ENCODE assay signal across 9 cellular contexts in the genomic region with DNA sequence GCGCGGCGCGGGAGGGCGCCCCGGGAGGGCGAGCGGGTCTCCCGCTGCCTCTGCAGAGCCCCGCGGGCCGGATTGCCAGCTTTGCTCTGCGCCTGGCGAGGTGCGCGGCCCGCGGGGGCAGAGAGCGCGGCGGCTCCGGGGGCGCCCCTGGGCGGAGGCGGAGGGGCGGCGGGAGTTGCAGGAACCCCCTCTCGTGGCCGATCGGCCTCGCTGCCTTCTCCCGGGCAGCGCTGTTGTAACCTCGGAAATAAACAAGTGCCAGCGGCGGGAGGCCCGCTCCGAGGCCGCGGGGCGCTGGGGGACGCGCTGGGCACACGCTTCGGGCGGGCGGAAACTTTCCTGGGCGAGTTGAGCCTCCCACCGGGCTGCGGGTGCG. TPM values are rescaled to one million over a fixed set of nuclear protein-coding genes. Genes with fewer than 3 reads are reported as not detected.
DNase-seq lines count a peak whose midpoint lies in the region; ATAC-seq, FAIRE-seq and TF ChIP-seq lines count a peak whose summit lies in the region.
"Had no signal": no experiment of that assay in that cellular context is flagged by ENCODE, and none has a peak within 500 bp of the region (broad histone marks: within the 10 kb centered on the region; RNA-seq: fewer than 3 reads in every experiment).

No MANE protein-coding gene starts in this region.

- H2BK120ac ChIP-seq in IMR-90 (ENCODE audit: low read depth, low read length) = no peak overlapping the region

- TF ChIP-seq RAD21 in IMR-90 (IDR thresholded peaks at IDR 0.05; ENCODE audit: low read length) = peak; percentile 29

- intact Hi-C loops in IMR-90 (cut with micrococcal nuclease) = loop anchor here (10.0 kb wide), 1 partner anchor 1198 kb away; no protein-coding TSS in a partner anchor
- intact Hi-C loops in endothelial cell of umbilical vein (cut with micrococcal nuclease) = no loop called here
- intact Hi-C loops in mucosa of descending colon (cut with DNase I, micrococcal nuclease) = no loop called here
- intact Hi-C loops in Caco-2 (cut with micrococcal nuclease; ENCODE audit: unreplicated experiment) = no loop called here

- POLR2A ChIA-PET in IMR-90 (lab: Charles Lee; ENCODE audit: unreplicated experiment) = no interaction called here
- POLR2A ChIA-PET in endothelial cell of umbilical vein (lab: Charles Lee) = no interaction called here
- POLR2A ChIA-PET in Caco-2 (lab: Charles Lee) = no interaction called here

- H3K4me3 ChIP-seq in AG09309 (ENCODE audit: control insufficient read depth, low read depth, low read length) (peak overlapping the region; percentile 54), IMR-90 (ENCODE audit: insufficient read depth, low read depth, low read length) (peak overlapping the region; percentile 55), endothelial cell of umbilical vein (replicated peaks in 1 of 3; ENCODE audit: insufficient read depth in 1 of 3, low read depth in 1 of 3, low read length in 3 of 3) (no peak overlapping the region), mucosa of descending colon (no peak overlapping the region), Caco-2 (ENCODE audit: low read depth, low read length) (no peak overlapping the region)

- no peak overlapping the region for H2AK5ac ChIP-seq in IMR-90 (ENCODE audit: low read depth, low read length)

- peak; percentile 38 for TF ChIP-seq CTCF in AG09309 (IDR thresholded peaks at IDR 0.05; ENCODE audit: control insufficient read depth, insufficient read depth, low read depth, low read length, missing control alignments)
- TF ChIP-seq CTCF in IMR-90 (conservative IDR thresholded peaks at IDR 0.05; ENCODE audit: low read depth, low read length) = peak; percentile 32
- peak in 1 of 2 donors; percentile 1 for TF ChIP-seq CTCF in endothelial cell of umbilical vein (IDR thresholded peaks at IDR 0.05; ENCODE audit: extremely low read depth in 1 of 2, insufficient read depth in 1 of 2, low read depth in 1 of 2, low read length in 2 of 2)
- no peak for TF ChIP-seq CTCF in mucosa of descending colon (IDR thresholded peaks at IDR 0.05)
- no peak for TF ChIP-seq CTCF in Caco-2 (IDR thresholded peaks at IDR 0.05; ENCODE audit: insufficient read depth in 1 of 2, low read depth in 1 of 2, low read length in 1 of 2, severe bottlenecking in 1 of 2, unreplicated experiment in 1 of 2)

- no peak overlapping the region for H3K4me3 Mint-ChIP-seq in Caco-2 (ENCODE audit: unreplicated experiment)
- H3K4me3 Mint-ChIP-seq: activated T-cell treated with anti-CD3 and anti-CD28 coated beads, Interleukin-2, amount 50 U/mL, for 72 hours had no signal

- H3K4me1 ChIP-seq in IMR-90 (ENCODE audit: control insufficient read depth, insufficient read depth, low read length) (peaks cover 6% of the 10 kb centered on the region; the same call in 1 of the 2 replicates), endothelial cell of umbilical vein (ENCODE audit: control insufficient read depth, extremely low read depth, insufficient read depth, low read length) (no peaks in the 10 kb centered on the region), mucosa of descending colon (ENCODE audit: low read depth) (peaks cover 7% of the 10 kb centered on the region), Caco-2 (no peaks in the 10 kb centered on the region; the same call in 1 of the 2 replicates)

- CTCF ChIA-PET in IMR-90 (lab: Yijun Ruan, JAX) (interaction anchor here (0.6 to 1.5 kb wide), 5 partner anchors 9 to 1260 kb away, joined by 3 to 6 read pairs (median 4); no protein-coding TSS in a partner anchor), endothelial cell of umbilical vein (lab: Charles Lee) (interaction anchor here (1.6 kb wide), 1 partner anchor 67 kb away, joined by 5 read pairs; no protein-coding TSS in a partner anchor), Caco-2 (lab: Charles Lee) (no interaction called here)

- no peak overlapping the region for H4K91ac ChIP-seq in IMR-90 (ENCODE audit: insufficient read depth, low read depth, low read length)

- no peak overlapping the region for H3K56ac ChIP-seq in IMR-90 (ENCODE audit: extremely low read depth, insufficient read depth, low read length)

- H2BK15ac ChIP-seq in IMR-90 (ENCODE audit: low read depth, low read length) = no peak overlapping the region

- H3K36me3 ChIP-seq in IMR-90 (ENCODE audit: control insufficient read depth, insufficient read depth, low read length) (no peaks in the 10 kb centered on the region; the same call in 1 of the 2 replicates), endothelial cell of umbilical vein (ENCODE audit: control insufficient read depth in 2 of 2, extremely low read depth in 1 of 2, insufficient read depth in 2 of 2, low read length in 2 of 2) (no peaks in the 10 kb centered on the region), mucosa of descending colon (ENCODE audit: low read depth) (no peaks in the 10 kb centered on the region), Caco-2 (ENCODE audit: control insufficient read depth, insufficient read depth, low read length) (no peaks in the 10 kb centered on the region)

- 1% methylated on average over 21 of the region's 51 CpGs; no CpG with 5 or more reads in 1 of the 2 experiments for WGBS in IMR-90 (ENCODE audit: extremely low coverage in 2 of 2, insufficient read length in 1 of 2), 2 experiments

- H4K8ac ChIP-seq in IMR-90 (ENCODE audit: low read depth in 2 of 2, low read length in 2 of 2) = no peak overlapping the region; a peak in 1 of 4 replicates

- ATAC-seq in IMR-90 (ENCODE audit: low read depth) (peak; percentile 63), mucosa of descending colon (peak; percentile 15), GM19328 (IDR thresholded peaks at IDR 0.05; ENCODE audit: unreplicated experiment) (no peak), GM21528 (IDR thresholded peaks at IDR 0.05; ENCODE audit: low FRiP score, unreplicated experiment) (no peak)

- no peaks in the 10 kb centered on the region for H4K20me1 ChIP-seq in IMR-90 (ENCODE audit: insufficient read depth, low read length)
- H4K20me1 ChIP-seq in endothelial cell of umbilical vein (replicated peaks; ENCODE audit: control insufficient read depth, extremely low read depth, insufficient read depth, low read length) = no peaks in the 10 kb centered on the region

- no peak overlapping the region for H4K5ac ChIP-seq in IMR-90 (ENCODE audit: low read depth, low read length)

- peaks cover 5% of the 10 kb centered on the region for H3K36me3 Mint-ChIP-seq in Caco-2 (ENCODE audit: insufficient read depth, unreplicated experiment)

- no peak overlapping the region for H3K4ac ChIP-seq in IMR-90 (ENCODE audit: low read depth, low read length)

- no peak for FAIRE-seq in endothelial cell of umbilical vein (lab: Jason Lieb, UNC)

- H2AFZ ChIP-seq in IMR-90 (replicated peaks; ENCODE audit: low read length, poor library complexity) (peak overlapping the region; percentile 87), endothelial cell of umbilical vein (ENCODE audit: low read depth, low read length) (no peak overlapping the region)

- peaks cover 0 to 6% of the 10 kb centered on the region in 2 experiments; a peak in 1 of 4 replicates for H3K79me1 ChIP-seq in IMR-90 (ENCODE audit: low read depth in 1 of 2, low read length in 2 of 2)

- no peak overlapping the region for H2AK9ac ChIP-seq in IMR-90 (replicated peaks; ENCODE audit: low read depth, low read length, poor library complexity)

- H3K9ac ChIP-seq in IMR-90 (ENCODE audit: low read depth, low read length) (peak overlapping the region; percentile 5; the same call in 1 of the 2 replicates), endothelial cell of umbilical vein (replicated peaks; ENCODE audit: extremely low read depth, insufficient read depth, low read length) (no peak overlapping the region)

- H3K27ac Mint-ChIP-seq in Caco-2 (ENCODE audit: unreplicated experiment) = no peak overlapping the region
- H3K27ac Mint-ChIP-seq: activated T-cell treated with anti-CD3 and anti-CD28 coated beads, Interleukin-2, amount 50 U/mL, for 72 hours had no signal

- H3K23ac ChIP-seq in IMR-90 (ENCODE audit: low read depth, low read length) = no peak overlapping the region

- H3K4me1 Mint-ChIP-seq in Caco-2 (ENCODE audit: low read depth, unreplicated experiment) = no peaks in the 10 kb centered on the region

- peaks cover 10% of the 10 kb centered on the region for H3K27me3 Mint-ChIP-seq in Caco-2 (ENCODE audit: insufficient read depth, unreplicated experiment)

- no peaks in the 10 kb centered on the region for H3K9me3 ChIP-seq in IMR-90 (ENCODE audit: control insufficient read depth, insufficient read depth, low read length)
- H3K9me3 ChIP-seq in endothelial cell of umbilical vein (replicated peaks; ENCODE audit: control insufficient read depth, insufficient read depth, low read length) = no peaks in the 10 kb centered on the region
- no peaks in the 10 kb centered on the region for H3K9me3 ChIP-seq in mucosa of descending colon
- H3K9me3 ChIP-seq in Caco-2 = peaks cover 10% of the 10 kb centered on the region; the same call in 1 of the 2 replicates

- H3K79me2 ChIP-seq in endothelial cell of umbilical vein (ENCODE audit: control insufficient read depth, insufficient read depth, low read length) = no peaks in the 10 kb centered on the region

- peaks cover 17% of the 10 kb centered on the region for H3K9me3 Mint-ChIP-seq in Caco-2 (ENCODE audit: unreplicated experiment)
- H3K9me3 Mint-ChIP-seq: activated T-cell treated with anti-CD3 and anti-CD28 coated beads, Interleukin-2, amount 50 U/mL, for 72 hours had no signal

- no peak overlapping the region for H2BK20ac ChIP-seq in IMR-90 (ENCODE audit: low read depth, low read length)

- BruUV-seq in IMR-90 (replicated peaks; lab: Mats Ljungman, UMichigan) = no TSS peak
- no TSS peak for BruUV-seq in endothelial cell of umbilical vein (replicated peaks; lab: Mats Ljungman, UMichigan)
- BruUV-seq in Caco-2 (replicated peaks; lab: Mats Ljungman, UMichigan) = no TSS peak

- peaks cover 25% of the 10 kb centered on the region for H3K27me3 ChIP-seq in IMR-90 (ENCODE audit: control insufficient read depth, insufficient read depth, low read length)
- peaks cover 22 to 35% of the 10 kb centered on the region in 2 experiments for H3K27me3 ChIP-seq in endothelial cell of umbilical vein (ENCODE audit: control insufficient read depth in 2 of 2, insufficient read depth in 2 of 2, low read length in 2 of 2)
- H3K27me3 ChIP-seq in Caco-2 (replicated peaks; ENCODE audit: control insufficient read depth, insufficient read depth, low read length) = no peaks in the 10 kb centered on the region

- dilution Hi-C loops in IMR-90 (cut with HindIII; ENCODE audit: low sequenced_read_pairs, unreplicated experiment) (no loop called here), endothelial cell of umbilical vein (cut with MboI; ENCODE audit: extremely low pct_ligation_motif_present, low sequenced_read_pairs) (no loop called here)

- no peak overlapping the region for H3K18ac ChIP-seq in IMR-90 (ENCODE audit: low read depth, low read length)

- H3K4me2 ChIP-seq in IMR-90 (ENCODE audit: low read depth, low read length) (peak overlapping the region; percentile 88), endothelial cell of umbilical vein (ENCODE audit: insufficient read depth, low read length) (no peak overlapping the region)

- in situ Hi-C loops in IMR-90 (cut with MboI; ENCODE audit: low sequenced_read_pairs) = loop anchor here (25.0 kb wide), 1 partner anchor 634 kb away; no protein-coding TSS in a partner anchor

- DNase-seq in AG09309 (ENCODE audit: low read depth) (no peak), IMR-90 (peak; percentile 45), endothelial cell of umbilical vein (ENCODE audit: low read depth, low spot score) (no peak), mucosa of descending colon (no peak), NCI-H1092 treated with DMSO at 0.1 percent for 48 hours (lab: John Stamatoyannopoulos, UW) (no peak), Caco-2 (no peak)

- no peaks in the 10 kb centered on the region for H3K9me1 ChIP-seq in IMR-90 (ENCODE audit: insufficient read depth, low read length)
- H3K9me1 ChIP-seq in endothelial cell of umbilical vein (replicated peaks; ENCODE audit: control insufficient read depth, extremely low read depth, insufficient read depth, low read length) = no peaks in the 10 kb centered on the region

- H2BK5ac ChIP-seq in IMR-90 (ENCODE audit: low read depth, low read length, poor library complexity, severe bottlenecking) = no peak overlapping the region

- TF ChIP-seq POLR2A in IMR-90 (IDR thresholded peaks at IDR 0.05; ENCODE audit: low read depth, low read length) (no peak), endothelial cell of umbilical vein (IDR thresholded peaks at IDR 0.05; ENCODE audit: low read depth, low read length) (no peak)

- no peak overlapping the region for H3K14ac ChIP-seq in IMR-90 (replicated peaks; ENCODE audit: low read depth, low read length)

- H3K27ac ChIP-seq in IMR-90 (ENCODE audit: insufficient read depth, low read length) = peak overlapping the region; percentile 4; the same call in 1 of the 2 replicates
- H3K27ac ChIP-seq in endothelial cell of umbilical vein (ENCODE audit: insufficient read depth, low read depth, low read length) = no peak overlapping the region

RNA-seq across cellular contexts. Expression of a gene that starts 1.2 kb away (rescaled TPM):
- total RNA-seq in IMR-90 (2012; rRNA removed) (1.6 and 2.2 TPM in 2 replicates), endothelial cell of umbilical vein (0.51 and 0.81 TPM in 2 replicates), mucosa of descending colon (under 1 TPM in 1 of 3 donors, not detected in 2; 0.16 TPM), Caco-2 (2022) (not detected in 2 replicates)
- polyA plus RNA-seq in IMR-90 (2012; rRNA removed) (3.5 and 3.7 TPM in 2 replicates), endothelial cell of umbilical vein (0.17 and 0.18 TPM in 2 replicates)
- 1.6 and 4.4 TPM in 2 replicates for polyA plus RNA-seq in IMR-90 (2012; cell fraction: cytosol; rRNA removed)
- 1.8 and 3.5 TPM in 2 replicates for polyA plus RNA-seq in IMR-90 (2012; cell fraction: nucleus; rRNA removed; ENCODE audit: low replicate concordance)
- 0.10 and 0.16 TPM in 2 replicates for polyA plus RNA-seq in endothelial cell of umbilical vein (2011; cell fraction: cytosol; rRNA removed)
- 0.12 and 0.15 TPM in 2 replicates for polyA plus RNA-seq in endothelial cell of umbilical vein (2011; cell fraction: nucleus; rRNA removed)
- polyA plus RNA-seq in endothelial cell of umbilical vein (2012) = 0.08 and 0.25 TPM in 2 replicates
- 0.10 and 0.23 TPM in 2 replicates for polyA minus RNA-seq in endothelial cell of umbilical vein
- not detected for polyA minus RNA-seq in endothelial cell of umbilical vein (2011; cell fraction: cytosol; rRNA and poly(A)+ RNA removed)
- 0.05 and 0.19 TPM in 2 replicates for polyA minus RNA-seq in endothelial cell of umbilical vein (2011; cell fraction: nucleus; rRNA and poly(A)+ RNA removed)

Comparison
In these comparisons a context has a peak if more than half of its experiments do, and no peak if none do; other contexts are left out.
1. H3K4me3 ChIP-seq: peak in AG09309 (single experiment) and IMR-90 (single experiment); none in endothelial cell of umbilical vein (0 of 3), mucosa of descending colon (single experiment) and Caco-2 (single experiment).
2. CTCF ChIP-seq: peak in AG09309 (single experiment) and IMR-90 (single experiment); none in mucosa of descending colon (single experiment) and Caco-2 (0 of 2).
3. ATAC-seq: peak in IMR-90 (single experiment) and mucosa of descending colon (single experiment); none in GM19328 (single experiment) and GM21528 (single experiment).